Comparison of ENCODE assay signal across 13 cellular contexts in the genomic region with DNA sequence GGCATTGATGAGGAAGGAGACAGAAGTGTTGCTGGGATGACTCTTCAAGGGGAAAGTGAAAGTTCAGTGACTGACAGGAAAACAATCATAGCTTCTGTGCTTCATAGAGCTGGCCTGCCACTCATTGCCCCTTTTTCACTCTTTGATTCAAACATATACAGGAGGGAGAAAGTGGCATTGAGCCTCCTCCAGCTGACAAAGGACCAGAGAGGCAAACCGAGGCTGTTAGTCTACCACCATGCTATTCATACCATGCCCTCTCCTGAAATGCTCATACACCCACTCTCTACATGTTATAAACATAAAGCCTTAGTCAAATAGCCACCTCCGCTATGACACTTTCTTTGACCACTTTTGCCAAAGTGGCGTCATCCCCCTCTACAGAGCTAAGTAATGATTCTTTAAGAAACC.
DNase-seq lines count a peak whose midpoint lies in the region; ATAC-seq, FAIRE-seq and TF ChIP-seq lines count a peak whose summit lies in the region.
"Had no signal": no experiment of that assay in that cellular context is flagged by ENCODE, and none has a peak within 500 bp of the region (broad histone marks: within the 10 kb centered on the region; RNA-seq: fewer than 3 reads in every experiment).

No MANE protein-coding gene starts in this region.

- TF ChIP-seq EP300 in transverse colon (IDR thresholded peaks at IDR 0.05; ENCODE audit: low read depth) = no peak

- FAIRE-seq in GM12891 (lab: Jason Lieb, UNC) = peak; percentile 93
- FAIRE-seq: bronchial epithelial cell had no signal

- WGBS in transverse colon (ENCODE audit: low coverage in 1 of 2), 2 donors = 79 to 93% methylated on average over 2 to 3 of the region's 3 CpGs

- H3K27me3 Mint-ChIP-seq in activated CD8-positive, alpha-beta T cell treated with anti-CD3 and anti-CD28 coated beads, Interleukin-2, amount 10 ng/mL, durations not matched to agents 7 days and 5 days (ENCODE audit: low read depth) = no peaks in the 10 kb centered on the region

- intact Hi-C loops in transverse colon (cut with DNase I; ENCODE audit: low total_unique reads) = no loop called here

- TF ChIP-seq CTCF in transverse colon (IDR thresholded peaks at IDR 0.05) = no peak

- no peaks in the 10 kb centered on the region for H3K4me1 Mint-ChIP-seq in activated CD8-positive, alpha-beta T cell treated with anti-CD3 and anti-CD28 coated beads, Interleukin-2, amount 10 ng/mL, durations not matched to agents 7 days and 5 days (ENCODE audit: low read depth)

- in situ Hi-C loops in transverse colon (cut with MboI; ENCODE audit: low pct_ligation_motif_present in 1 of 4, low pct_unique_long_range_greater_than_20kb in 1 of 4, low sequenced_read_pairs in 3 of 4) = no loop called here

- H3K36me3 ChIP-seq in SJCRH30 (no peaks in the 10 kb centered on the region), transverse colon (no peaks in the 10 kb centered on the region)
- H3K36me3 ChIP-seq: lower lobe of right lung had no signal

- POLR2A ChIA-PET in activated CD8-positive, alpha-beta T cell treated with anti-CD3 and anti-CD28 coated beads, Interleukin-2, amount 10 ng/mL, durations not matched to agents 7 days and 5 days (lab: Charles Lee) = no interaction called here

- no peak overlapping the region for H3K27ac Mint-ChIP-seq in activated CD8-positive, alpha-beta T cell treated with anti-CD3 and anti-CD28 coated beads, Interleukin-2, amount 10 ng/mL, durations not matched to agents 7 days and 5 days

- no peaks in the 10 kb centered on the region for H3K9me3 Mint-ChIP-seq in activated CD8-positive, alpha-beta T cell treated with anti-CD3 and anti-CD28 coated beads, Interleukin-2, amount 10 ng/mL, durations not matched to agents 7 days and 5 days (ENCODE audit: insufficient read depth)

- ATAC-seq in GM19438 (IDR thresholded peaks at IDR 0.05; ENCODE audit: low read depth, unreplicated experiment) (peak; percentile 61), HG02884 (IDR thresholded peaks at IDR 0.05; ENCODE audit: unreplicated experiment) (peak; percentile 82), HG03575 (IDR thresholded peaks at IDR 0.05; ENCODE audit: extremely low read depth, insufficient number of reproducible peaks, low FRiP score, unreplicated experiment) (peak; percentile 73)
- ATAC-seq in activated CD8-positive, alpha-beta T cell treated with anti-CD3 and anti-CD28 coated beads, Interleukin-2, amount 10 ng/mL, durations not matched to agents 7 days and 5 days = no peak

- H3K4me1 ChIP-seq in SJCRH30 = no peaks in the 10 kb centered on the region
- no peaks in the 10 kb centered on the region for H3K4me1 ChIP-seq in transverse colon
- H3K4me1 ChIP-seq: lower lobe of right lung had no signal

- no peaks in the 10 kb centered on the region for H3K36me3 Mint-ChIP-seq in activated CD8-positive, alpha-beta T cell treated with anti-CD3 and anti-CD28 coated beads, Interleukin-2, amount 10 ng/mL, durations not matched to agents 7 days and 5 days (ENCODE audit: low read depth)

- CTCF ChIA-PET in activated CD8-positive, alpha-beta T cell treated with anti-CD3 and anti-CD28 coated beads, Interleukin-2, amount 10 ng/mL, durations not matched to agents 7 days and 5 days (lab: Charles Lee) = no interaction called here

- H3K27ac ChIP-seq in SJCRH30 (no peak overlapping the region), transverse colon (no peak overlapping the region)
- H3K27ac ChIP-seq: KMS-11, lower lobe of right lung had no signal

- H3K27me3 ChIP-seq in SJCRH30 (no peaks in the 10 kb centered on the region), transverse colon (no peaks in the 10 kb centered on the region)

- no peaks in the 10 kb centered on the region for H3K9me3 ChIP-seq in SJCRH30 (replicated peaks)
- H3K9me3 ChIP-seq in transverse colon = no peaks in the 10 kb centered on the region
- H3K9me3 ChIP-seq: lower lobe of right lung had no signal

- H3K4me3 Mint-ChIP-seq in activated CD8-positive, alpha-beta T cell treated with anti-CD3 and anti-CD28 coated beads, Interleukin-2, amount 10 ng/mL, durations not matched to agents 7 days and 5 days = no peak overlapping the region

- TF ChIP-seq POLR2A in GM12891 (IDR thresholded peaks at IDR 0.05; ENCODE audit: low read depth, low read length) (0 out of 2 replicates have a peak, but pooled peaks have one; percentile 28), transverse colon (IDR thresholded peaks at IDR 0.05) (no peak)

- peak; percentile 15 for DNase-seq in GM12891 (ENCODE audit: insufficient read length, low spot score)
- no peak for DNase-seq in cerebellum (ENCODE audit: low spot score)
- no peak for DNase-seq in SJCRH30
- no peak for DNase-seq in activated CD8-positive, alpha-beta T cell treated with anti-CD3 and anti-CD28 coated beads, Interleukin-2, amount 10 ng/mL, durations not matched to agents 7 days and 5 days
- DNase-seq in transverse colon = no peak
- DNase-seq: activated CD8-positive, alpha-beta memory T cell treated with anti-CD3 and anti-CD28 coated beads, Interleukin-2, amount 50 U/mL, for 4 hours; lower lobe of right lung; NCI-H526 had no signal

- H3K4me3 ChIP-seq in SJCRH30 (no peak overlapping the region), transverse colon (no peak overlapping the region)
- H3K4me3 ChIP-seq: lower lobe of right lung had no signal

TF ChIP-seq in GM12891, 5 proteins besides CTCF, POLR2A, EP300 and RAD21:
- TF ChIP-seq SPI1 (IDR thresholded peaks at IDR 0.05; ENCODE audit: low read depth, low read length) (no peak), TAF1 (IDR thresholded peaks at IDR 0.05; ENCODE audit: low read depth, low read length) (0 out of 2 replicates have a peak, but pooled peaks have one; percentile 24), PAX5 (IDR thresholded peaks at IDR 0.05; ENCODE audit: insufficient read depth, low read length, severe bottlenecking) (no peak), POU2F2 (IDR thresholded peaks at IDR 0.05; ENCODE audit: low read depth, low read length) (peak; percentile 65; the same call in 1 of the 2 replicates), POLR2AphosphoS5 (IDR thresholded peaks at IDR 0.05; ENCODE audit: low read depth, low read length) (no peak)
